Comparison of ENCODE assay signal across 8 cellular contexts in the genomic region with DNA sequence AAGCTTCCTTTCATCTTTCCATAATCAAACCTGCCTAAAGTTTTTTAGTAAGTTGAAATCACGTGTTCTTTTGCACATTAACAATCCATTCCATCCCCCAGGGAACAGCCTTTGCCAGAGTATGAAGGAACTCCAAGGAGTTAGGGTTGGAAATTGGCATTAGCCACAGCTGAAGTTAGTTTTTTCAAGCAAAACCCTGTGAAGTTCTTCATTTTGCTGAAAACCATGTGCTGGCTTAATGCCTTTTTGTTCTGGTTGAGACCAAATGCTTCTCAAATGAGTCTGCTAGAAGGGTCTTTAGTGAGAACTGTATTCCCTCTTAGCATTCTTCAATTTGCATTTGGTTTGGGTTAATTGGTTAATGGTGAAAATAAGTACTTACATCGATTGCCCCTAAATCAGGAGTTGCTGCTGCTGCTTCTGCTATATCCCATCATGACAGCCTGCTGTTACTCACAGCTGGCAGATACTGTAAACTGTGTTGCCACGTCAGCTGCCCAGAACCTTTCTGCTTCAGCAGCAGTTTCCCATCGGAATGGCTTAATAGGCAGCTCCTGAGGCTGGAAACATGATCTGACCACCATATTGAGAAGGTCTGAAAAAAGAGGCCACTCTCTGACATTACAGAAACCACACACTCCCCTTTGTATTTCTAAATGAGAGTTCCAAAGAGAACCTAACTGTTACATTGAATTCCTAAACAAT. TPM values are rescaled to one million over a fixed set of nuclear protein-coding genes. Genes with fewer than 3 reads are reported as not detected.
DNase-seq lines count a peak whose midpoint lies in the region; ATAC-seq and TF ChIP-seq lines count a peak whose summit lies in the region.

No MANE protein-coding gene starts in this region.

- no peak for TF ChIP-seq CTCF in HFFc6 (IDR thresholded peaks at IDR 0.05)
- no peak for TF ChIP-seq CTCF in retinal pigment epithelial cell (conservative IDR thresholded peaks at IDR 0.05; ENCODE audit: low read depth, low read length)

- H3K4me3 Mint-ChIP-seq in HFFc6: peak overlapping the region; percentile 71

- H3K27me3 Mint-ChIP-seq in HFFc6 (ENCODE audit: insufficient read depth): peaks cover 9% of the 10 kb centered on the region

- ATAC-seq in SK-N-SH treated with all-trans-retinoic acid at 6 μM for 48 hours (peak; percentile 76), Right ventricle myocardium superior (ENCODE audit: poor library complexity) (peak; percentile 90), HG03045 (IDR thresholded peaks at IDR 0.05; ENCODE audit: unreplicated experiment) (no peak), GM18517 (IDR thresholded peaks at IDR 0.05; ENCODE audit: unreplicated experiment) (no peak)

- H3K36me3 Mint-ChIP-seq in HFFc6 (ENCODE audit: low read depth): peaks cover 2% of the 10 kb centered on the region

- H3K4me3 ChIP-seq in retinal pigment epithelial cell (ENCODE audit: low read length): no peak overlapping the region

- intact Hi-C loops in Right ventricle myocardium superior (cut with DNase I): no loop called here

- peak overlapping the region; percentile 82 for H3K27ac Mint-ChIP-seq in HFFc6

- H3K4me1 Mint-ChIP-seq in HFFc6 (ENCODE audit: low read depth): peaks cover 33% of the 10 kb centered on the region

- DNase-seq in HFFc6 (peak; percentile 85), Right ventricle myocardium superior (peak; percentile 41), retinal pigment epithelial cell (ENCODE audit: low read depth) (peak; percentile 38)
- DNase-seq in activated CD4-positive, CD25-positive, alpha-beta regulatory T cell treated with anti-CD3 and anti-CD28 coated beads, Interleukin-2, amount 50 U/mL, for 72 hours: no peak
- no peak for DNase-seq in activated CD8-positive, alpha-beta memory T cell treated with anti-CD3 and anti-CD28 coated beads, Interleukin-2, amount 50 U/mL, for 48 hours

- H3K9me3 Mint-ChIP-seq in HFFc6: peaks cover 4% of the 10 kb centered on the region; the same call in 1 of the 2 replicates

TF ChIP-seq in SK-N-SH treated with all-trans-retinoic acid at 6 μM for 48 hours, 23 proteins besides CTCF, POLR2A, EP300 and RAD21:
- TF ChIP-seq ZC3H10 (CRISPR knock-in tag; IDR thresholded peaks at IDR 0.05): no peak
- TF ChIP-seq, protein P1, sequence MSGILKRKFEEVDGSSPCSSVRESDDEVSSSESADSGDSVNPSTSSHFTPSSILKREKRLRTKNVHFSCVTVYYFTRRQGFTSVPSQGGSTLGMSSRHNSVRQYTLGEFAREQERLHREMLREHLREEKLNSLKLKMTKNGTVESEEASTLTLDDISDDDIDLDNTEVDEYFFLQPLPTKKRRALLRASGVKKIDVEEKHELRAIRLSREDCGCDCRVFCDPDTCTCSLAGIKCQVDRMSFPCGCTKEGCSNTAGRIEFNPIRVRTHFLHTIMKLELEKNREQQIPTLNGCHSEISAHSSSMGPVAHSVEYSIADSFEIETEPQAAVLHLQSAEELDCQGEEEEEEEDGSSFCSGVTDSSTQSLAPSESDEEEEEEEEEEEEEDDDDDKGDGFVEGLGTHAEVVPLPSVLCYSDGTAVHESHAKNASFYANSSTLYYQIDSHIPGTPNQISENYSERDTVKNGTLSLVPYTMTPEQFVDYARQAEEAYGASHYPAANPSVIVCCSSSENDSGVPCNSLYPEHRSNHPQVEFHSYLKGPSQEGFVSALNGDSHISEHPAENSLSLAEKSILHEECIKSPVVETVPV (CRISPR knock-in tag; IDR thresholded peaks at IDR 0.05): no peak
- TF ChIP-seq ZNF8 (CRISPR knock-in tag; IDR thresholded peaks at IDR 0.05): no peak
- TF ChIP-seq, protein P2, sequence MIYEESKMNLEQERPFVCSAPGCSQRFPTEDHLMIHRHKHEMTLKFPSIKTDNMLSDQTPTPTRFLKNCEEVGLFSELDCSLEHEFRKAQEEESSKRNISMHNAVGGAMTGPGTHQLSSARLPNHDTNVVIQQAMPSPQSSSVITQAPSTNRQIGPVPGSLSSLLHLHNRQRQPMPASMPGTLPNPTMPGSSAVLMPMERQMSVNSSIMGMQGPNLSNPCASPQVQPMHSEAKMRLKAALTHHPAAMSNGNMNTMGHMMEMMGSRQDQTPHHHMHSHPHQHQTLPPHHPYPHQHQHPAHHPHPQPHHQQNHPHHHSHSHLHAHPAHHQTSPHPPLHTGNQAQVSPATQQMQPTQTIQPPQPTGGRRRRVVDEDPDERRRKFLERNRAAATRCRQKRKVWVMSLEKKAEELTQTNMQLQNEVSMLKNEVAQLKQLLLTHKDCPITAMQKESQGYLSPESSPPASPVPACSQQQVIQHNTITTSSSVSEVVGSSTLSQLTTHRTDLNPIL (CRISPR knock-in tag; IDR thresholded peaks at IDR 0.05; ENCODE audit: low read depth): no peak
- no peak for TF ChIP-seq OSR1 (CRISPR knock-in tag; IDR thresholded peaks at IDR 0.05)
- no peak for TF ChIP-seq ESRRG (CRISPR knock-in tag; IDR thresholded peaks at IDR 0.05)
- TF ChIP-seq ZNF70 (CRISPR knock-in tag; IDR thresholded peaks at IDR 0.05): no peak
- TF ChIP-seq, protein P3, sequence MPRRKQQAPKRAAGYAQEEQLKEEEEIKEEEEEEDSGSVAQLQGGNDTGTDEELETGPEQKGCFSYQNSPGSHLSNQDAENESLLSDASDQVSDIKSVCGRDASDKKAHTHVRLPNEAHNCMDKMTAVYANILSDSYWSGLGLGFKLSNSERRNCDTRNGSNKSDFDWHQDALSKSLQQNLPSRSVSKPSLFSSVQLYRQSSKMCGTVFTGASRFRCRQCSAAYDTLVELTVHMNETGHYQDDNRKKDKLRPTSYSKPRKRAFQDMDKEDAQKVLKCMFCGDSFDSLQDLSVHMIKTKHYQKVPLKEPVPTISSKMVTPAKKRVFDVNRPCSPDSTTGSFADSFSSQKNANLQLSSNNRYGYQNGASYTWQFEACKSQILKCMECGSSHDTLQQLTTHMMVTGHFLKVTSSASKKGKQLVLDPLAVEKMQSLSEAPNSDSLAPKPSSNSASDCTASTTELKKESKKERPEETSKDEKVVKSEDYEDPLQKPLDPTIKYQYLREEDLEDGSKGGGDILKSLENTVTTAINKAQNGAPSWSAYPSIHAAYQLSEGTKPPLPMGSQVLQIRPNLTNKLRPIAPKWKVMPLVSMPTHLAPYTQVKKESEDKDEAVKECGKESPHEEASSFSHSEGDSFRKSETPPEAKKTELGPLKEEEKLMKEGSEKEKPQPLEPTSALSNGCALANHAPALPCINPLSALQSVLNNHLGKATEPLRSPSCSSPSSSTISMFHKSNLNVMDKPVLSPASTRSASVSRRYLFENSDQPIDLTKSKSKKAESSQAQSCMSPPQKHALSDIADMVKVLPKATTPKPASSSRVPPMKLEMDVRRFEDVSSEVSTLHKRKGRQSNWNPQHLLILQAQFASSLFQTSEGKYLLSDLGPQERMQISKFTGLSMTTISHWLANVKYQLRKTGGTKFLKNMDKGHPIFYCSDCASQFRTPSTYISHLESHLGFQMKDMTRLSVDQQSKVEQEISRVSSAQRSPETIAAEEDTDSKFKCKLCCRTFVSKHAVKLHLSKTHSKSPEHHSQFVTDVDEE (CRISPR knock-in tag; IDR thresholded peaks at IDR 0.05): no peak
- no peak for TF ChIP-seq ISL1 (CRISPR knock-in tag; IDR thresholded peaks at IDR 0.05)
- no peak for TF ChIP-seq BACH2 (CRISPR knock-in tag; IDR thresholded peaks at IDR 0.05; ENCODE audit: borderline replicate concordance)
- TF ChIP-seq ZFP30 (CRISPR knock-in tag; IDR thresholded peaks at IDR 0.05): no peak
- TF ChIP-seq, protein P4, sequence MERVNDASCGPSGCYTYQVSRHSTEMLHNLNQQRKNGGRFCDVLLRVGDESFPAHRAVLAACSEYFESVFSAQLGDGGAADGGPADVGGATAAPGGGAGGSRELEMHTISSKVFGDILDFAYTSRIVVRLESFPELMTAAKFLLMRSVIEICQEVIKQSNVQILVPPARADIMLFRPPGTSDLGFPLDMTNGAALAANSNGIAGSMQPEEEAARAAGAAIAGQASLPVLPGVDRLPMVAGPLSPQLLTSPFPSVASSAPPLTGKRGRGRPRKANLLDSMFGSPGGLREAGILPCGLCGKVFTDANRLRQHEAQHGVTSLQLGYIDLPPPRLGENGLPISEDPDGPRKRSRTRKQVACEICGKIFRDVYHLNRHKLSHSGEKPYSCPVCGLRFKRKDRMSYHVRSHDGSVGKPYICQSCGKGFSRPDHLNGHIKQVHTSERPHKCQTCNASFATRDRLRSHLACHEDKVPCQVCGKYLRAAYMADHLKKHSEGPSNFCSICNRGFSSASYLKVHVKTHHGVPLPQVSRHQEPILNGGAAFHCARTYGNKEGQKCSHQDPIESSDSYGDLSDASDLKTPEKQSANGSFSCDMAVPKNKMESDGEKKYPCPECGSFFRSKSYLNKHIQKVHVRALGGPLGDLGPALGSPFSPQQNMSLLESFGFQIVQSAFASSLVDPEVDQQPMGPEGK (CRISPR knock-in tag; IDR thresholded peaks at IDR 0.05; ENCODE audit: borderline replicate concordance): no peak
- TF ChIP-seq ZFP3 (CRISPR knock-in tag; IDR thresholded peaks at IDR 0.05): no peak
- no peak for TF ChIP-seq CSDC2 (CRISPR knock-in tag; IDR thresholded peaks at IDR 0.05)
- no peak for TF ChIP-seq GLIS3 (CRISPR knock-in tag; IDR thresholded peaks at IDR 0.05)

RNA-seq across cellular contexts. Expression of a gene that starts 14.1 kb away (rescaled TPM):
- total RNA-seq in HFFc6 (2021; fragmentation: NEBNext Ultra II Directional; extraction: Animal tissue kit (Norgen Biotek cat#: 25700)): 1 to 10 TPM; 1.7 to 3.2 (median 2.0) TPM
- 1.3 TPM for total RNA-seq in Right ventricle myocardium superior

Comparison
In these comparisons a context has a peak if more than half of its experiments do, and no peak if none do; other contexts are left out.
1. DNase-seq: peak in HFFc6 (single experiment), Right ventricle myocardium superior (single experiment) and retinal pigment epithelial cell (single experiment); none in activated CD4-positive, CD25-positive, alpha-beta regulatory T cell treated with anti-CD3 and anti-CD28 coated beads, Interleukin-2, amount 50 U/mL, for 72 hours (single experiment) and activated CD8-positive, alpha-beta memory T cell treated with anti-CD3 and anti-CD28 coated beads, Interleukin-2, amount 50 U/mL, for 48 hours (single experiment).
2. ATAC-seq: peak in SK-N-SH treated with all-trans-retinoic acid at 6 μM for 48 hours (single experiment) and Right ventricle myocardium superior (single experiment); none in HG03045 (single experiment) and GM18517 (single experiment).